Comparison of ENCODE assay signal across 23 cellular contexts in the genomic region with DNA sequence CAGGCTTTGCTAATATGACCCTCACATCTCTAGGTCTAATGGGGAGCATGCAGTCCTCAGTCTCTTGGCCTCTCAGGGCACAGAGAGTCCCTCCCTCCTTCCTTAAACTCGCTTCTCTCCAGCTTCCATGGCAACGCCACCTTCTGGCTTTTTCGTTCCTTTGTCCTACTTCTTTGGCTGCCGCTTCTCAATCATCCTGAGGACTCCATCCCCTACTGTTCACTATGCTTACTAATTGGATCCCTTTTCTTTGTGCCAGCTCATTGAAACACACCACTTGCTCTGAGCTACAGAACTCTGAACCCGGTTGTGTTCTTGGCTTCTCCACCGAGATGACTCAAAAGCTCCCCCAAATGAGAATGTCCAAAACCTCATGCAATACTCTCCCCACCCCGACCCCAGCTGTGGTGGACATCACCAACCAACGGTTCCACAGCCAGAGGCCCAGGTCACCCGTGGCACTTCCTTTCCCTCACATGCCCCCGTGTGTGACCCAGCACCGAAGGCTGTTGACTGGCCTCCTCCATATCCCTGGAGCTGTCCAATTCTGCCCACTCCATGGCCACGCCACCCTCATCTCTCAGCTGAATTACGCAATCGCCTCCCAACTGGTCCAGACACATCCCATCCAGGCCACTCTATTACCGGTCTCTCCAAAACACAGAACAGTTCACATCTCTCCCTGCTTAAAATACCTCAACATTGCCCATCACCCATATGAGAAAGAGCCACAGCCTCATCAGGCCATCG. TPM values are rescaled to one million over a fixed set of nuclear protein-coding genes. Genes with fewer than 3 reads are reported as not detected.
DNase-seq lines count a peak whose midpoint lies in the region; ATAC-seq, FAIRE-seq and TF ChIP-seq lines count a peak whose summit lies in the region.
"Had no signal": no experiment of that assay in that cellular context is flagged by ENCODE, and none has a peak within 500 bp of the region (broad histone marks: within the 10 kb centered on the region; RNA-seq: fewer than 3 reads in every experiment).

No MANE protein-coding gene starts in this region.

- 91% methylated on average over 16 of the region's 16 CpGs; no CpG with 5 or more reads in 1 of the 2 experiments for WGBS in H1 (ENCODE audit: extremely low coverage in 1 of 2, insufficient coverage in 1 of 2, insufficient read length in 1 of 2, insufficient replicate concordance in 2 of 2, low coverage in 1 of 2, low lambda C conversion rate in 2 of 2, missing lambda C conversion rate in 1 of 2), 2 experiments
- WGBS in HepG2 (ENCODE audit: low lambda C conversion rate) = 19% methylated on average over 16 of the region's 16 CpGs
- no CpG with 5 or more reads among the region's 16 CpGs for WGBS in trophoblast cell (ENCODE audit: extremely low coverage, insufficient coverage, insufficient read length)

- H4K8ac ChIP-seq in H1 (ENCODE audit: extremely low read depth, insufficient read depth, low read length) = no peak overlapping the region
- H4K8ac ChIP-seq in trophoblast cell (ENCODE audit: low read depth, low read length) = no peak overlapping the region

- H2BK120ac ChIP-seq in H1 (replicated peaks; ENCODE audit: low read depth, low read length) = no peak overlapping the region
- no peak overlapping the region for H2BK120ac ChIP-seq in trophoblast cell (ENCODE audit: insufficient read depth, low read length, poor library complexity)

- H3K4ac ChIP-seq in H1 (replicated peaks; ENCODE audit: insufficient read length, low read depth, low read length) = no peak overlapping the region
- no peak overlapping the region for H3K4ac ChIP-seq in trophoblast cell (ENCODE audit: low read depth, low read length)

- H4K91ac ChIP-seq in H1 (replicated peaks; ENCODE audit: insufficient read length, low read length) (no peak overlapping the region), trophoblast cell (ENCODE audit: low read depth, low read length) (no peak overlapping the region)

- POLR2A ChIA-PET in H1 (lab: Charles Lee; ENCODE audit: partially characterized antibody) (no interaction called here), HepG2 (lab: Yijun Ruan, JAX) (no interaction called here), T-cell (lab: Charles Lee) (no interaction called here), PC-3 (lab: Charles Lee; ENCODE audit: unreplicated experiment) (no interaction called here)

- H3K14ac ChIP-seq in H1 (ENCODE audit: insufficient read length) (no peak overlapping the region), trophoblast cell (ENCODE audit: low read length) (no peak overlapping the region)

- peaks cover 16% of the 10 kb centered on the region for H3K79me1 ChIP-seq in H1 (ENCODE audit: low read depth, low read length)
- no peaks in the 10 kb centered on the region for H3K79me1 ChIP-seq in trophoblast cell (ENCODE audit: low read length)

- no peak for DNase-seq in Karpas-422
- no peak for DNase-seq in H1 (ENCODE audit: low read depth in 1 of 2, low spot score in 2 of 2)
- DNase-seq in HepG2 (ENCODE audit: low spot score) = no peak
- DNase-seq in trophoblast cell = no peak
- DNase-seq in T-cell = no peak
- DNase-seq in GM20000 (ENCODE audit: low spot score) = no peak
- no peak for DNase-seq in PC-3
- DNase-seq in foreskin melanocyte = no peak
- DNase-seq: Caco-2; CD4-positive, alpha-beta T cell; DND-41; KBM-7; NCI-H1092; NCI-H1436; NCI-H1930; NCI-H226; NCI-H510A treated with DMSO at 0.1 percent for 48 hours; NCI-H774; Peyer's patch; SJCRH30 had no signal

- TF ChIP-seq EP300 in H1 (IDR thresholded peaks at IDR 0.05; ENCODE audit: borderline replicate concordance in 1 of 2, low read depth in 2 of 2, low read length in 2 of 2) (no peak), HepG2 (IDR thresholded peaks at IDR 0.05; ENCODE audit: low read depth in 2 of 2, low read length in 2 of 2) (no peak), HepG2 (CRISPR knock-in tag; IDR thresholded peaks at IDR 0.05; ENCODE audit: borderline replicate concordance) (no peak)

- BruUV-seq in HepG2 (replicated peaks; lab: Mats Ljungman, UMichigan) = no TSS peak
- BruUV-seq in PC-3 (replicated peaks; lab: Mats Ljungman, UMichigan) = no TSS peak

- H3F3A ChIP-seq in PC-3 (ENCODE audit: low read length, unreplicated experiment) = no peaks in the 10 kb centered on the region

- CTCF ChIA-PET in H1 (lab: Charles Lee; ENCODE audit: partially characterized antibody) = interaction anchor here (0.8 to 1.0 kb wide), 3 partner anchors 15 to 122 kb away, joined by 3 to 4 read pairs (median 3); no protein-coding TSS in a partner anchor
- CTCF ChIA-PET in HepG2 (lab: Yijun Ruan, JAX; ENCODE audit: low intra/inter-chr PET ratio, low total read pairs) = no interaction called here
- CTCF ChIA-PET in T-cell (lab: Charles Lee) = no interaction called here
- CTCF ChIA-PET in PC-3 (lab: Charles Lee) = no interaction called here

- no peak overlapping the region for H3K18ac ChIP-seq in H1 (ENCODE audit: extremely low read depth, low read length)
- no peak overlapping the region for H3K18ac ChIP-seq in trophoblast cell (ENCODE audit: low read length)

- no peak overlapping the region for H3K27ac Mint-ChIP-seq in T-cell
- H3K27ac Mint-ChIP-seq: CD4-positive, alpha-beta T cell had no signal

- no peak overlapping the region for H2BK5ac ChIP-seq in H1 (ENCODE audit: low read depth, low read length)
- H2BK5ac ChIP-seq in trophoblast cell (ENCODE audit: low read depth, low read length, poor library complexity) = no peak overlapping the region

- H2AK5ac ChIP-seq in H1 (ENCODE audit: low read depth, low read length) (no peak overlapping the region), trophoblast cell (ENCODE audit: low read length) (no peak overlapping the region)

- TF ChIP-seq POLR2A in H1 (IDR thresholded peaks at IDR 0.05; ENCODE audit: control extremely low read depth in 1 of 2, low read depth in 2 of 2, low read length in 2 of 2) = no peak
- TF ChIP-seq POLR2A in HepG2 (IDR thresholded peaks at IDR 0.05; ENCODE audit: insufficient read depth in 1 of 2, low read depth in 2 of 2, low read length in 2 of 2) = no peak

- H3K9me3 ChIP-seq in Karpas-422 (ENCODE audit: low read length) (no peaks in the 10 kb centered on the region; the same call in 1 of the 2 replicates), H1 (ENCODE audit: insufficient read depth in 2 of 2, low read depth in 1 of 2, low read length in 1 of 2) (no peaks in the 10 kb centered on the region; a peak in 1 of 4 replicates), HepG2 (ENCODE audit: low read length) (no peaks in the 10 kb centered on the region), trophoblast cell (ENCODE audit: insufficient read depth, low read depth, low read length) (peaks cover 5% of the 10 kb centered on the region), PC-3 (ENCODE audit: low read length) (no peaks in the 10 kb centered on the region)
- H3K9me3 ChIP-seq: Caco-2, Peyer's patch, SJCRH30 had no signal

- no peaks in the 10 kb centered on the region for H3K9me3 Mint-ChIP-seq in T-cell
- H3K9me3 Mint-ChIP-seq: CD4-positive, alpha-beta T cell had no signal

- intact Hi-C loops in HepG2 (cut with micrococcal nuclease; ENCODE audit: unreplicated experiment) = no loop called here
- intact Hi-C loops in PC-3 (cut with micrococcal nuclease) = no loop called here

- in situ Hi-C loops in HepG2 (cut with HindIII; ENCODE audit: extremely low pct_ligation_motif_present, low pct_unique_long_range_greater_than_20kb) = no loop called here

- H3K4me2 ChIP-seq in Karpas-422 (ENCODE audit: low read depth, low read length, poor library complexity, severe bottlenecking) (peak overlapping the region; percentile 35), H1 (ENCODE audit: insufficient read depth in 1 of 2, low read depth in 2 of 2, low read length in 2 of 2) (no peak overlapping the region), HepG2 (ENCODE audit: low read depth, low read length) (no peak overlapping the region), trophoblast cell (ENCODE audit: low read length) (no peak overlapping the region), PC-3 (ENCODE audit: low read length) (no peak overlapping the region)
- H3K4me2 ChIP-seq: BLaER1 had no signal

- H3K9me2 ChIP-seq in Karpas-422 (replicated peaks; ENCODE audit: insufficient read depth, low read length) (no peaks in the 10 kb centered on the region), PC-3 (replicated peaks; ENCODE audit: low read length) (no peaks in the 10 kb centered on the region)

- H4K12ac ChIP-seq in trophoblast cell (ENCODE audit: low read depth, low read length) = peak overlapping the region; percentile 12

- TF ChIP-seq CTCF in H1 (IDR thresholded peaks at IDR 0.05; ENCODE audit: control extremely low read depth in 1 of 3, insufficient read depth in 1 of 3, low read depth in 1 of 3, low read length in 3 of 3) = no peak
- TF ChIP-seq CTCF in HepG2 (CRISPR knock-in tag; IDR thresholded peaks at IDR 0.05) = no peak
- TF ChIP-seq CTCF in GM20000 (IDR thresholded peaks at IDR 0.05; ENCODE audit: extremely low read depth, missing control alignments) = no peak
- no peak for TF ChIP-seq CTCF in PC-3 (conservative IDR thresholded peaks at IDR 0.05; ENCODE audit: low read depth, low read length)

- ATAC-seq in HepG2 (no peak), T-cell (replicated peaks in 1 of 4) (no peak), PC-3 (no peak)

- H3K4me1 ChIP-seq in Karpas-422 (ENCODE audit: low read length) (peaks cover 54% of the 10 kb centered on the region), H1 (replicated peaks in 1 of 4; ENCODE audit: control insufficient read depth in 3 of 4, insufficient read depth in 4 of 4, low read length in 3 of 4) (no peaks in the 10 kb centered on the region; a peak in 1 of 7 replicates), HepG2 (ENCODE audit: insufficient read depth, low read length) (no peaks in the 10 kb centered on the region), trophoblast cell (ENCODE audit: control insufficient read depth in 1 of 2, insufficient read depth in 2 of 2, low read length in 2 of 2) (no peaks in the 10 kb centered on the region), PC-3 (ENCODE audit: insufficient read depth, low read length) (peaks cover 2% of the 10 kb centered on the region; the same call in 1 of the 2 replicates)
- H3K4me1 ChIP-seq: Caco-2, Peyer's patch had no signal

- H3K23ac ChIP-seq in H1 (ENCODE audit: insufficient read length) (no peak overlapping the region), trophoblast cell (ENCODE audit: low read length) (no peak overlapping the region)

- H2AFZ ChIP-seq in Karpas-422 (ENCODE audit: low read length) = no peak overlapping the region
- no peak overlapping the region for H2AFZ ChIP-seq in H1 (ENCODE audit: low read length)
- H2AFZ ChIP-seq in HepG2 (ENCODE audit: low read length) = no peak overlapping the region
- H2AFZ ChIP-seq in trophoblast cell (ENCODE audit: insufficient read depth, low read length, poor library complexity) = no peak overlapping the region
- H2AFZ ChIP-seq in PC-3 (ENCODE audit: low read length) = no peak overlapping the region

- H3K56ac ChIP-seq in H1 (replicated peaks; ENCODE audit: insufficient read length, low read depth, low read length) = no peak overlapping the region

- no peak overlapping the region for H3K4me3 Mint-ChIP-seq in T-cell
- H3K4me3 Mint-ChIP-seq: CD4-positive, alpha-beta T cell had no signal

- peaks cover 0 to 3% of the 10 kb centered on the region in 2 donors for H3K27me3 Mint-ChIP-seq in T-cell
- H3K27me3 Mint-ChIP-seq: CD4-positive, alpha-beta T cell had no signal

- H3K36me3 ChIP-seq in Karpas-422 (ENCODE audit: insufficient read depth, low read length) (no peaks in the 10 kb centered on the region), H1 (ENCODE audit: control insufficient read depth in 2 of 4, insufficient read depth in 4 of 4, low read length in 3 of 4) (peaks cover 2 to 40% (median 25%) of the 10 kb centered on the region in 4 experiments; a peak in 7 of 8 replicates), HepG2 (replicated peaks in 1 of 2; ENCODE audit: control insufficient read depth in 1 of 2, insufficient read depth in 2 of 2, low read length in 2 of 2) (no peaks in the 10 kb centered on the region), trophoblast cell (ENCODE audit: control insufficient read depth in 1 of 2, insufficient read depth in 2 of 2, low read length in 2 of 2) (no peaks in the 10 kb centered on the region), PC-3 (ENCODE audit: low read depth, low read length) (no peaks in the 10 kb centered on the region)
- H3K36me3 ChIP-seq: Peyer's patch had no signal

- FAIRE-seq in H1 (lab: Jason Lieb, UNC) (no peak), HepG2 (lab: Jason Lieb, UNC) (no peak)
- FAIRE-seq: GM12891 had no signal

- H3K79me2 ChIP-seq in Karpas-422 (ENCODE audit: low read length) (no peaks in the 10 kb centered on the region), H1 (ENCODE audit: control insufficient read depth in 1 of 2, insufficient read depth in 2 of 2, low read length in 2 of 2) (peaks cover 0 to 25% of the 10 kb centered on the region in 2 experiments), HepG2 (ENCODE audit: insufficient read depth, low read length) (no peaks in the 10 kb centered on the region), trophoblast cell (ENCODE audit: control insufficient read depth, insufficient read depth, low read length, poor library complexity) (no peaks in the 10 kb centered on the region), PC-3 (ENCODE audit: low read length) (no peaks in the 10 kb centered on the region)

- H3K4me1 Mint-ChIP-seq in T-cell = peaks cover 0 to 1% (median 0%) of the 10 kb centered on the region in 3 donors

- peaks cover 13% of the 10 kb centered on the region; the same call in 1 of the 2 replicates for H3K23me2 ChIP-seq in H1 (ENCODE audit: low read depth, low read length)

- H3K9ac ChIP-seq in Karpas-422 (ENCODE audit: low read length) (no peak overlapping the region), H1 (replicated peaks in 1 of 4; ENCODE audit: extremely low read depth in 1 of 4, low read depth in 3 of 4, low read length in 3 of 4) (no peak overlapping the region), HepG2 (ENCODE audit: insufficient read depth, low read depth, low read length) (no peak overlapping the region), trophoblast cell (ENCODE audit: low read length) (no peak overlapping the region), PC-3 (ENCODE audit: low read length) (no peak overlapping the region)
- H3K9ac ChIP-seq: BLaER1 had no signal

- no peaks in the 10 kb centered on the region for H3K36me3 Mint-ChIP-seq in T-cell

- no peak overlapping the region for H4K5ac ChIP-seq in H1 (ENCODE audit: insufficient read length, low read depth, low read length)

- H3K27ac ChIP-seq in Karpas-422 (ENCODE audit: low read length) (no peak overlapping the region), H1 (ENCODE audit: low read depth, low read length) (no peak overlapping the region), HepG2 (ENCODE audit: extremely low read length, insufficient read depth, low read length) (no peak overlapping the region), trophoblast cell (ENCODE audit: low read depth, low read length) (no peak overlapping the region), PC-3 (ENCODE audit: low read length) (no peak overlapping the region)
- H3K27ac ChIP-seq: BLaER1, Peyer's patch, SJCRH30 had no signal

- H2BK12ac ChIP-seq in H1 (ENCODE audit: low read depth, low read length) (no peak overlapping the region), trophoblast cell (ENCODE audit: low read length) (no peak overlapping the region)

- TF ChIP-seq RAD21 in H1 (IDR thresholded peaks at IDR 0.05 in 1 of 2, conservative IDR thresholded peaks at IDR 0.05 in 1 of 2; ENCODE audit: low read depth in 2 of 2, low read length in 2 of 2) (no peak), HepG2 (CRISPR knock-in tag; IDR thresholded peaks at IDR 0.05) (no peak)

- H2BK20ac ChIP-seq in H1 (ENCODE audit: low read length) = no peak overlapping the region

- no peak overlapping the region for H2BK15ac ChIP-seq in H1 (ENCODE audit: low read length)

- H3K27me3 ChIP-seq in Karpas-422 (ENCODE audit: low read length) = no peaks in the 10 kb centered on the region; the same call in 1 of the 2 replicates
- no peaks in the 10 kb centered on the region for H3K27me3 ChIP-seq in H1 (replicated peaks in 1 of 4; ENCODE audit: control insufficient read depth in 3 of 4, extremely low read depth in 1 of 4, insufficient read depth in 3 of 4, low read length in 3 of 4)
- H3K27me3 ChIP-seq in HepG2 (ENCODE audit: control insufficient read depth in 1 of 2, insufficient read depth in 2 of 2, low read length in 2 of 2) = peaks cover 3 to 11% of the 10 kb centered on the region in 2 experiments; a peak in 4 of 5 replicates
- H3K27me3 ChIP-seq in trophoblast cell (ENCODE audit: insufficient read depth, low read length) = no peaks in the 10 kb centered on the region
- H3K27me3 ChIP-seq in PC-3 (ENCODE audit: low read length) = peaks cover 5% of the 10 kb centered on the region; the same call in 1 of the 2 replicates
- H3K27me3 ChIP-seq: BLaER1, Peyer's patch, SJCRH30 had no signal

- H4K20me1 ChIP-seq in Karpas-422 (ENCODE audit: insufficient read depth, low read depth, low read length) (no peaks in the 10 kb centered on the region), H1 (replicated peaks in 1 of 2; ENCODE audit: control insufficient read depth in 1 of 2, insufficient read depth in 2 of 2, low read length in 2 of 2) (peaks cover 4 to 34% of the 10 kb centered on the region in 2 experiments), HepG2 (ENCODE audit: insufficient read depth, low read length) (no peaks in the 10 kb centered on the region), PC-3 (ENCODE audit: low read length) (no peaks in the 10 kb centered on the region)

- H3K4me3 ChIP-seq in Karpas-422 (ENCODE audit: low read length) (peak overlapping the region; percentile 6; the same call in 1 of the 2 replicates), H1 (ENCODE audit: extremely low read depth in 1 of 4, insufficient read depth in 2 of 4, low read depth in 3 of 4, low read length in 4 of 4) (no peak overlapping the region), HepG2 (replicated peaks in 1 of 3; ENCODE audit: insufficient read depth in 1 of 3, low read depth in 2 of 3, low read length in 3 of 3) (no peak overlapping the region), trophoblast cell (ENCODE audit: low read depth, low read length) (no peak overlapping the region), PC-3 (ENCODE audit: low read length) (no peak overlapping the region)
- H3K4me3 ChIP-seq: BLaER1, Peyer's patch, SJCRH30 had no signal

RNA-seq across cellular contexts. Expression of gene CRMP1, which starts 34.7 kb away (rescaled TPM):
- total RNA-seq in Karpas-422 (2014; rRNA removed; shearing (Covaris generic); ENCODE audit: low replicate concordance) = 0.40 and 0.48 TPM in 2 replicates
- 117 and 120 TPM in 2 replicates for total RNA-seq in H1 (2021; fragmentation: NEBNext Ultra II Directional; extraction: Animal tissue kit (Norgen Biotek cat#: 25700))
- polyA plus RNA-seq in H1 (2011; rRNA removed) (131 and 137 TPM in 2 replicates), HepG2 (2011; rRNA removed) (not detected in 2 replicates)
- polyA plus RNA-seq in H1 (2011; cell fraction: cytosol; rRNA removed) = 121 TPM
- 117 TPM for polyA plus RNA-seq in H1 (2011; cell fraction: nucleus; rRNA removed)
- 104 to 147 TPM (median 135 TPM) in 4 replicates for polyA plus RNA-seq in H1 (2012, experiment 1 of 2)
- polyA plus RNA-seq in H1 (2012, experiment 2 of 2) = 125 TPM
- polyA plus RNA-seq in H1 (2013, experiment 1 of 2) = 92.2 TPM
- polyA plus RNA-seq in H1 (2013, experiment 2 of 2) = 91.3 TPM
- 101 and 107 TPM in 2 replicates for polyA minus RNA-seq in H1 (2011; rRNA and poly(A)+ RNA removed)
- 75.3 TPM for polyA minus RNA-seq in H1 (2011; cell fraction: cytosol; rRNA and poly(A)+ RNA removed)
- 50.6 TPM for polyA minus RNA-seq in H1 (2011; cell fraction: nucleus; rRNA and poly(A)+ RNA removed)
- total RNA-seq in HepG2 (2016; rRNA removed; fragmentation: Illumina TruSeq; extraction: Trizol) (not detected in 2 replicates), T-cell (under 1 TPM in 3 of 5 donors, not detected in 2; 0.16 to 0.28 (median 0.20) TPM), PC-3 (2014; rRNA removed) (not detected in 2 replicates)
- total RNA-seq in HepG2 (2016; cell fraction: cytosol; rRNA removed; fragmentation: Illumina TruSeq; extraction: Trizol; ENCODE audit: low read depth) = not detected in 2 replicates
- not detected in 2 replicates for total RNA-seq in HepG2 (2016; cell fraction: insoluble cytoplasmic fraction; rRNA removed; fragmentation: Illumina TruSeq; extraction: Trizol)
- total RNA-seq in HepG2 (2016; cell fraction: membrane; rRNA removed; fragmentation: Illumina TruSeq; extraction: Trizol) = not detected in 2 replicates
- not detected in 2 replicates for total RNA-seq in HepG2 (2016; cell fraction: nucleus; rRNA removed; fragmentation: Illumina TruSeq; extraction: Trizol)
- not detected in 2 replicates for polyA plus RNA-seq in HepG2 (2011; cell fraction: cytosol; rRNA removed)
- polyA plus RNA-seq in HepG2 (2011; cell fraction: nucleus; rRNA removed) = not detected in 2 replicates
- polyA plus RNA-seq in HepG2 (2012) = 1.7 and 1.9 TPM in 2 replicates
- polyA plus RNA-seq in HepG2 (2016; cell fraction: cytosol; fragmentation: Illumina TruSeq; extraction: Trizol; ENCODE audit: low read depth) = not detected in 2 replicates
- not detected in 2 replicates for polyA plus RNA-seq in HepG2 (2016; cell fraction: insoluble cytoplasmic fraction; fragmentation: Illumina TruSeq; extraction: Trizol; ENCODE audit: low read depth)
- not detected in 2 replicates for polyA plus RNA-seq in HepG2 (2016; cell fraction: membrane; fragmentation: Illumina TruSeq; extraction: Trizol; ENCODE audit: low read depth)
- polyA plus RNA-seq in HepG2 (2016; cell fraction: nucleus; fragmentation: Illumina TruSeq; extraction: Trizol; ENCODE audit: insufficient read depth, low read depth) = not detected in 2 replicates
- polyA minus RNA-seq in HepG2 (2011; rRNA and poly(A)+ RNA removed; ENCODE audit: low replicate concordance) = not detected in 2 replicates
- not detected in 2 replicates for polyA minus RNA-seq in HepG2 (2011; cell fraction: cytosol; rRNA and poly(A)+ RNA removed)
- polyA minus RNA-seq in HepG2 (2011; cell fraction: nucleus; rRNA and poly(A)+ RNA removed) = not detected in 2 replicates
- polyA plus RNA-seq in trophoblast cell (2013) = 2.8 and 3.0 TPM in 2 replicates
- total RNA-seq: Caco-2; CD4-positive, alpha-beta T cell; G401 had no signal

Comparison
In these comparisons a context has a peak if more than half of its experiments do, and no peak if none do; other contexts are left out.
1. RNA of gene CRMP1, which starts 34.7 kb away (total RNA-seq): 117 to 120 TPM in H1; 0.40 to 0.48 TPM in Karpas-422, 0.16 to 0.28 TPM in T-cell, not detected in HepG2 and not detected in PC-3; every median in the first group is over 10 times any median in the second.